ENCODE assay signal across 8 cellular contexts in the genomic region with DNA sequence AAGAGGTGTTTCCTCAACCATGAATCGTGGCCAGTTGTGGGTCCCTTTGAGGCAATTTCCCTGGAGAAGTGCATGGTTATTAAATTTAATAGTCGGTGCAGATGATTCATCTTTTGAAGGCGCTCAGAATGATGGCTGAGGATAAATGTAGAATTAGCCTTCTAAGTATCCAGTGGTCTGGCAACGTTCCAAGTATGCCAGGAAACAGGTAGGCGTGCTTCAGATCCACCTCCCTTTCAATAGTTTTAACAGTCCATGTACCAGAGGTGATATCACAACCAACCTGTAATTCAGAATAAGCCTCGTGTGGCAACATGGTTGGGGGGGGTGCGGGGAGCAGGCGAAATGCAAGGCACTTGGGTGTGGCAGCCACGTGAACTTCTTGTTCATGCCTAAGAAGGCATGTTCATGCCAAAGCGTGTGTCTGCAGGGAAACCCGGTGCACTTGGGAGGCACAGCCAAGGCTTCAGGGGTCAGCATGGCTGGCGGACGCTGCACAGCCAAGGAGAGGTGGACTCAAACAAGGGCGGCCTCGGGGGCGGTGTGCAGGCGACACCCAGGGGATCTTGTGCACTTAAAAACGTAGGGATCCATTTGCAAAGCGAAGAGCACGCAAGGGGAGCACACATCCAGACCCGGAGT. TPM values are rescaled to one million over a fixed set of nuclear protein-coding genes. Genes with fewer than 3 reads are reported as not detected.
DNase-seq lines count a peak whose midpoint lies in the region; ATAC-seq and TF ChIP-seq lines count a peak whose summit lies in the region.

No MANE protein-coding gene starts in this region.

- TF ChIP-seq CTCF in BE2C (IDR thresholded peaks at IDR 0.05; ENCODE audit: low read depth, low read length) (no peak), activated B cell treated with CpG ODN at 0.5 μM for 24 hours (IDR thresholded peaks at IDR 0.05) (no peak), uterus (IDR thresholded peaks at IDR 0.05) (no peak)

- ATAC-seq in activated B cell treated with CpG ODN at 0.5 μM for 24 hours (ENCODE audit: low read depth) (no peak), HG03095 (IDR thresholded peaks at IDR 0.05; ENCODE audit: unreplicated experiment) (no peak)

- H3K4me3 ChIP-seq in BE2C (ENCODE audit: low read depth, low read length) (peak overlapping the region; percentile 58), uterus (no peak overlapping the region)

- H3K36me3 ChIP-seq in BE2C: no peaks in the 10 kb centered on the region
- no peaks in the 10 kb centered on the region for H3K36me3 ChIP-seq in uterus

- DNase-seq in BE2C: no peak
- peak; percentile 74 for DNase-seq in M059J (ENCODE audit: low read depth)
- DNase-seq in activated B cell treated with CpG ODN at 0.5 μM for 24 hours: no peak
- DNase-seq in kidney glomerular epithelial cell (lab: John Stamatoyannopoulos, UW): peak; percentile 80
- DNase-seq in uterus: peak; percentile 16 to 19
- no peak for DNase-seq in mucosa of gallbladder (ENCODE audit: low spot score)
- DNase-seq in AML-193 (lab: John Stamatoyannopoulos, UW): no peak

- no peak for TF ChIP-seq POLR2A in uterus (IDR thresholded peaks at IDR 0.05)

- H3K4me1 ChIP-seq in BE2C: peaks cover 9% of the 10 kb centered on the region
- no peaks in the 10 kb centered on the region for H3K4me1 ChIP-seq in uterus

- H3K36me3 Mint-ChIP-seq in activated B cell treated with CpG ODN at 0.5 μM for 24 hours (ENCODE audit: low read depth): no peaks in the 10 kb centered on the region

- no peak overlapping the region for H3K27ac ChIP-seq in uterus

- no peaks in the 10 kb centered on the region for H3K9me3 Mint-ChIP-seq in activated B cell treated with CpG ODN at 0.5 μM for 24 hours

- no peak overlapping the region for H3K27ac Mint-ChIP-seq in activated B cell treated with CpG ODN at 0.5 μM for 24 hours

- intact Hi-C loops in activated B cell treated with CpG ODN at 0.5 μM for 24 hours (cut with micrococcal nuclease) (loop anchor here (10.0 kb wide), 1 partner anchor 641 kb away; no protein-coding TSS in a partner anchor), uterus (cut with DNase I; ENCODE audit: low total_unique reads) (no loop called here)

- H3K4me1 Mint-ChIP-seq in activated B cell treated with CpG ODN at 0.5 μM for 24 hours: peaks cover 14% of the 10 kb centered on the region

- CTCF ChIA-PET in activated B cell treated with CpG ODN at 0.5 μM for 24 hours (lab: Charles Lee): no interaction called here

- no peaks in the 10 kb centered on the region for H3K9me3 ChIP-seq in BE2C
- H3K9me3 ChIP-seq in uterus: no peaks in the 10 kb centered on the region

- H3K27me3 ChIP-seq in BE2C (peaks cover 39% of the 10 kb centered on the region), uterus (no peaks in the 10 kb centered on the region)

- POLR2A ChIA-PET in activated B cell treated with CpG ODN at 0.5 μM for 24 hours (lab: Charles Lee): no interaction called here

- H3K27me3 Mint-ChIP-seq in activated B cell treated with CpG ODN at 0.5 μM for 24 hours: peaks cover 39% of the 10 kb centered on the region

- peak overlapping the region; percentile 24 for H3K4me3 Mint-ChIP-seq in activated B cell treated with CpG ODN at 0.5 μM for 24 hours

RNA-seq across cellular contexts. Expression of a gene that starts 5.2 kb away (rescaled TPM):
- polyA plus RNA-seq in BE2C (2012; ENCODE audit: insufficient read depth, insufficient read length, low read depth): 2.1 TPM
- 0.17 and 0.32 TPM in 2 replicates for total RNA-seq in M059J (2014; rRNA removed; shearing (Covaris generic))
- total RNA-seq in activated B cell treated with CpG ODN at 0.5 μM for 24 hours: 0.16 and 1.1 TPM in 2 replicates
- 10 to 100 TPM in 1 of 4 donors, 1 to 10 TPM in 1, not detected in 2; 2.5 to 11.1 TPM for total RNA-seq in uterus
- total RNA-seq in mucosa of gallbladder: 7.6 TPM

Comparison
In these comparisons a context has a peak if more than half of its experiments do, and no peak if none do; other contexts are left out.
1. DNase-seq: peak in M059J (single experiment), kidney glomerular epithelial cell (single experiment) and uterus (2 of 2); none in BE2C (single experiment), activated B cell treated with CpG ODN at 0.5 μM for 24 hours (single experiment), mucosa of gallbladder (single experiment) and AML-193 (0 of 2).